9 cellular contexts compared by ENCODE assay signal in genomic region chr16:30941600-30942420, GRCh38. TPM values are rescaled to one million over a fixed set of nuclear protein-coding genes. Genes with fewer than 3 reads are reported as not detected.
DNase-seq lines count a peak whose midpoint lies in the region; ATAC-seq and TF ChIP-seq lines count a peak whose summit lies in the region.
"Had no signal": no experiment of that assay in that cellular context is flagged by ENCODE, and none has a peak within 500 bp of the region (broad histone marks: within the 10 kb centered on the region; RNA-seq: fewer than 3 reads in every experiment).

No MANE protein-coding gene starts in this region.

- H3K27me3 Mint-ChIP-seq in naive thymus-derived CD4-positive, alpha-beta T cell: no peaks in the 10 kb centered on the region

- ATAC-seq in GM19023 (IDR thresholded peaks at IDR 0.05; ENCODE audit: unreplicated experiment) (peak; percentile 92), HG03175 (IDR thresholded peaks at IDR 0.05; ENCODE audit: unreplicated experiment) (peak; percentile 96)
- peak; percentile 99 for ATAC-seq in naive thymus-derived CD4-positive, alpha-beta T cell

- no peak overlapping the region for H3K27ac ChIP-seq in naive thymus-derived CD4-positive, alpha-beta T cell (ENCODE audit: low read depth, low read length)
- H3K27ac ChIP-seq in thyroid gland: no peak overlapping the region
- H3K27ac ChIP-seq: SK-N-MC had no signal

- peak overlapping the region in 5 of 9 donors; percentile 15 to 59 (median 55) for H3K27ac Mint-ChIP-seq in naive thymus-derived CD4-positive, alpha-beta T cell

- H3K9me3 Mint-ChIP-seq in naive thymus-derived CD4-positive, alpha-beta T cell: no peaks in the 10 kb centered on the region

- POLR2A ChIA-PET in naive thymus-derived CD4-positive, alpha-beta T cell (lab: Charles Lee): interaction anchor here (1.4 kb wide), 1 partner anchor 97 kb away, joined by 6 read pairs; no protein-coding TSS in a partner anchor

- H3K9me3 ChIP-seq in naive thymus-derived CD4-positive, alpha-beta T cell (ENCODE audit: control insufficient read depth in 2 of 3, low read length in 3 of 3): no peaks in the 10 kb centered on the region
- H3K9me3 ChIP-seq in thyroid gland: no peaks in the 10 kb centered on the region

- no peaks in the 10 kb centered on the region for H3K27me3 ChIP-seq in naive thymus-derived CD4-positive, alpha-beta T cell (ENCODE audit: control insufficient read depth in 2 of 2, insufficient read depth in 2 of 2, low read length in 2 of 2)
- H3K27me3 ChIP-seq in thyroid gland: no peaks in the 10 kb centered on the region

- H3K4me3 ChIP-seq in epithelial cell of proximal tubule (ENCODE audit: low read depth, low read length) (peak overlapping the region; percentile 9), thyroid gland (replicated peaks in 1 of 3) (no peak overlapping the region)
- H3K4me3 ChIP-seq in naive thymus-derived CD4-positive, alpha-beta T cell (ENCODE audit: low read length): no peak overlapping the region
- H3K4me3 ChIP-seq: SK-N-MC had no signal

- peak; percentile 90 for TF ChIP-seq CTCF in epithelial cell of proximal tubule (conservative IDR thresholded peaks at IDR 0.05; ENCODE audit: low read depth, low read length)
- TF ChIP-seq CTCF in thyroid gland (IDR thresholded peaks at IDR 0.05): peak; percentile 55 to 97 (median 78)

- peaks cover 5 to 32% (median 13%) of the 10 kb centered on the region in 7 donors for H3K4me1 Mint-ChIP-seq in naive thymus-derived CD4-positive, alpha-beta T cell

- WGBS in thyroid gland, 2 donors: 24 to 62% methylated on average over 3 to 13 of the region's 15 CpGs

- no peaks in the 10 kb centered on the region for H3K36me3 ChIP-seq in naive thymus-derived CD4-positive, alpha-beta T cell (ENCODE audit: control insufficient read depth in 2 of 3, insufficient read depth in 3 of 3, low read length in 3 of 3)
- H3K36me3 ChIP-seq in thyroid gland: peaks cover 0 to 11% of the 10 kb centered on the region in 2 donors

- no peak for TF ChIP-seq POLR2A in thyroid gland (IDR thresholded peaks at IDR 0.05)

- H3K4me1 ChIP-seq in naive thymus-derived CD4-positive, alpha-beta T cell (ENCODE audit: control insufficient read depth in 2 of 2, insufficient read depth in 2 of 2, low read length in 2 of 2): peaks cover 5 to 8% of the 10 kb centered on the region in 2 donors
- H3K4me1 ChIP-seq in thyroid gland: peaks cover 4 to 10% of the 10 kb centered on the region in 2 donors

- intact Hi-C loops in naive thymus-derived CD4-positive, alpha-beta T cell (cut with micrococcal nuclease): loop anchor here (1.0 kb wide), 2 partner anchors 19 to 98 kb away; partner anchors contain the start of gene FBXL19 (in 1 of the 2)
- intact Hi-C loops in thyroid gland (cut with DNase I): no loop called here

- H3K4me3 Mint-ChIP-seq in naive thymus-derived CD4-positive, alpha-beta T cell: peak overlapping the region in 2 of 10 donors; percentile 32 to 69

- CTCF ChIA-PET in naive thymus-derived CD4-positive, alpha-beta T cell (lab: Charles Lee): interaction anchor here (0.5 to 3.8 kb wide), 8 partner anchors 10 to 899 kb away, joined by 3 to 20 read pairs (median 3); no protein-coding TSS in a partner anchor

- peaks cover 0 to 11% (median 3%) of the 10 kb centered on the region in 5 donors for H3K36me3 Mint-ChIP-seq in naive thymus-derived CD4-positive, alpha-beta T cell

- DNase-seq in C1 segment of cervical spinal cord (lab: John Stamatoyannopoulos, UW) (peak in 9 of 14 donors; percentile 4 to 41 (median 25)), NCI-H82 (lab: John Stamatoyannopoulos, UW) (peak; percentile 77), epithelial cell of proximal tubule (ENCODE audit: low read depth) (no peak), thyroid gland (peak; percentile 82 to 86)
- peak; percentile 64 for DNase-seq in activated CD8-positive, alpha-beta memory T cell treated with anti-CD3 and anti-CD28 coated beads, Interleukin-2, amount 50 U/mL, for 4 hours
- DNase-seq in naive thymus-derived CD4-positive, alpha-beta T cell: peak; percentile 33 to 76 (median 44)

RNA-seq across cellular contexts. Expression of gene ORAI3, which starts 7.1 kb away (rescaled TPM):
- total RNA-seq in epithelial cell of proximal tubule (10.4 and 37.6 TPM in 2 replicates), thyroid gland (10 to 100 TPM; 32.9 to 49.5 (median 40.2) TPM)
- 10 to 100 TPM in 4 of 5 experiments, 1 to 10 TPM in 1; 6.0 to 29.8 (median 18.4) TPM for total RNA-seq in naive thymus-derived CD4-positive, alpha-beta T cell
- 10 to 100 TPM; 10.3 to 17.8 TPM for polyA plus RNA-seq in naive thymus-derived CD4-positive, alpha-beta T cell

RNA-seq across cellular contexts. Expression of gene SETD1A, which starts 15.7 kb away (rescaled TPM):
- total RNA-seq in epithelial cell of proximal tubule (4.7 and 5.5 TPM in 2 replicates), thyroid gland (10 to 100 TPM in 2 of 4 donors, 1 to 10 TPM in 2; 7.7 to 11.4 (median 9.2) TPM)
- total RNA-seq in naive thymus-derived CD4-positive, alpha-beta T cell: 10 to 100 TPM; 27.0 to 47.2 (median 36.8) TPM
- polyA plus RNA-seq in naive thymus-derived CD4-positive, alpha-beta T cell: 1 to 10 TPM; 1.3 to 2.5 TPM

RNA-seq across cellular contexts. Expression of gene FBXL19, which starts 18.4 kb away (rescaled TPM):
- total RNA-seq in epithelial cell of proximal tubule: 35.6 and 65.3 TPM in 2 replicates
- 10 to 100 TPM; 11.1 to 26.8 (median 17.0) TPM for total RNA-seq in naive thymus-derived CD4-positive, alpha-beta T cell
- polyA plus RNA-seq in naive thymus-derived CD4-positive, alpha-beta T cell: under 1 TPM; 0.08 to 0.16 TPM
- total RNA-seq in thyroid gland: 10 to 100 TPM; 11.7 to 24.0 (median 14.4) TPM

RNA-seq across cellular contexts. Expression of gene HSD3B7, which starts 43.2 kb away (rescaled TPM):
- 22.9 and 24.2 TPM in 2 replicates for total RNA-seq in epithelial cell of proximal tubule
- total RNA-seq in naive thymus-derived CD4-positive, alpha-beta T cell: 1 to 10 TPM in 4 of 5 experiments, under 1 TPM in 1; 0.66 to 7.0 (median 3.3) TPM
- under 1 TPM in 1 of 2 donors, not detected in 1; 0.08 TPM for polyA plus RNA-seq in naive thymus-derived CD4-positive, alpha-beta T cell
- 10 to 100 TPM in 2 of 4 donors, 1 to 10 TPM in 2; 4.0 to 13.8 (median 10.9) TPM for total RNA-seq in thyroid gland

RNA-seq across cellular contexts. Expression of gene CTF1, which starts 45.4 kb away (rescaled TPM):
- total RNA-seq in epithelial cell of proximal tubule (0.87 and 4.3 TPM in 2 replicates), thyroid gland (1 to 10 TPM; 2.6 to 7.5 (median 5.6) TPM)
- under 1 TPM in 4 of 5 experiments, not detected in 1; 0.17 to 0.54 (median 0.40) TPM for total RNA-seq in naive thymus-derived CD4-positive, alpha-beta T cell
- polyA plus RNA-seq in naive thymus-derived CD4-positive, alpha-beta T cell: not detected
